8 cellular contexts compared by ENCODE assay signal in genomic region chr20:53585910-53586309, GRCh38. TPM values are rescaled to one million over a fixed set of nuclear protein-coding genes. Genes with fewer than 3 reads are reported as not detected.
DNase-seq lines count a peak whose midpoint lies in the region; ATAC-seq and TF ChIP-seq lines count a peak whose summit lies in the region.
"Not testable (repeated sequence)": the region's sequence is repeated elsewhere in the genome, so short reads cannot be mapped to it uniquely, and the experiment has no call there.

No MANE protein-coding gene starts in this region.

- H3K9me3 ChIP-seq in DOHH2 (ENCODE audit: control insufficient read depth, insufficient read depth, low read length); OCI-LY3 (ENCODE audit: insufficient read depth, low read length); esophagus muscularis mucosa: not testable (repeated sequence)

- H4K20me1 ChIP-seq in DOHH2 (ENCODE audit: control insufficient read depth, insufficient read depth, low read depth, low read length) = not testable (repeated sequence)
- peaks cover 50% of the 10 kb centered on the region for H4K20me1 ChIP-seq in OCI-LY3 (ENCODE audit: insufficient read depth, low read length)

- H3K4me2 ChIP-seq in DOHH2 (ENCODE audit: low read length) (peak overlapping the region; percentile 89), OCI-LY3 (ENCODE audit: low read length) (peak overlapping the region; percentile 83)

- H3K4me1 ChIP-seq in DOHH2 (ENCODE audit: control insufficient read depth, low read length) (peaks cover 92% of the 10 kb centered on the region), OCI-LY3 (ENCODE audit: low read length) (peaks cover 76% of the 10 kb centered on the region), esophagus muscularis mucosa (peaks cover 62 to 98% (median 80%) of the 10 kb centered on the region in 4 donors)

- TF ChIP-seq EP300 in esophagus muscularis mucosa (IDR thresholded peaks at IDR 0.05) = not testable (repeated sequence)

- peak overlapping the region; percentile 36 for H3K27ac ChIP-seq in DOHH2 (ENCODE audit: low read depth, low read length)
- H3K27ac ChIP-seq in OCI-LY3 (ENCODE audit: low read length) = peak overlapping the region; percentile 92
- H3K27ac ChIP-seq in esophagus muscularis mucosa (replicated peaks in 1 of 4) = peak overlapping the region; percentile 8 to 28 (median 26)
- H3K27ac ChIP-seq in skin epidermis = peak overlapping the region in 19 of 21 experiments; percentile 9 to 100 (median 60)

- not testable (repeated sequence) for H3K27me3 Mint-ChIP-seq in activated CD4-positive, alpha-beta T cell treated with anti-CD3 and anti-CD28 coated beads, Interleukin-2, amount 10 ng/mL, durations not matched to agents 7 days and 5 days; activated naive CD8-positive, alpha-beta T cell treated with anti-CD3 and anti-CD28 coated beads, Interleukin-2, amount 10 ng/mL, durations not matched to agents 7 days and 5 days; mesothelial cell of epicardium (ENCODE audit: low read depth)

- H3K4me3 ChIP-seq in DOHH2 (ENCODE audit: low read length) (peak overlapping the region; percentile 69), OCI-LY3 (ENCODE audit: low read length) (peak overlapping the region; percentile 63)
- not testable (repeated sequence) for H3K4me3 ChIP-seq in esophagus muscularis mucosa, skin epidermis

- H3K79me2 ChIP-seq in DOHH2 (ENCODE audit: control insufficient read depth, low read length) (peaks cover 99% of the 10 kb centered on the region), OCI-LY3 (ENCODE audit: low read length) (peaks cover 99% of the 10 kb centered on the region)

- POLR2A ChIA-PET in activated CD4-positive, alpha-beta T cell treated with anti-CD3 and anti-CD28 coated beads, Interleukin-2, amount 10 ng/mL, durations not matched to agents 7 days and 5 days (lab: Charles Lee) = not testable (repeated sequence)
- POLR2A ChIA-PET in activated naive CD8-positive, alpha-beta T cell treated with anti-CD3 and anti-CD28 coated beads, Interleukin-2, amount 10 ng/mL, durations not matched to agents 7 days and 5 days (lab: Charles Lee) = interaction anchor here (0.7 to 1.3 kb wide), 2 partner anchors 8 to 330 kb away, joined by 3 to 7 read pairs; partner anchors contain the start of gene ZNF217

- H3K36me3 ChIP-seq in DOHH2 (ENCODE audit: control insufficient read depth, low read length) = peaks cover 31% of the 10 kb centered on the region
- peaks cover 21% of the 10 kb centered on the region for H3K36me3 ChIP-seq in OCI-LY3 (replicated peaks; ENCODE audit: low read depth, low read length)
- H3K36me3 ChIP-seq in esophagus muscularis mucosa = peaks cover 11 to 18% (median 18%) of the 10 kb centered on the region in 4 donors

- DNase-seq in activated CD4-positive, alpha-beta T cell treated with anti-CD3 and anti-CD28 coated beads, Interleukin-2, amount 10 ng/mL, durations not matched to agents 7 days and 5 days; activated naive CD8-positive, alpha-beta T cell treated with anti-CD3 and anti-CD28 coated beads, Interleukin-2, amount 10 ng/mL, durations not matched to agents 7 days and 5 days; esophagus muscularis mucosa (ENCODE audit: extremely low spot score): not testable (repeated sequence)
- DNase-seq in mesothelial cell of epicardium (ENCODE audit: low spot score in 2 of 2, unreplicated experiment in 2 of 2) (peak in 1 of 2 experiments; percentile 14), ureter (ENCODE audit: low spot score) (peak; percentile 20)

- not testable (repeated sequence) for H3K9me3 Mint-ChIP-seq in activated CD4-positive, alpha-beta T cell treated with anti-CD3 and anti-CD28 coated beads, Interleukin-2, amount 10 ng/mL, durations not matched to agents 7 days and 5 days; activated naive CD8-positive, alpha-beta T cell treated with anti-CD3 and anti-CD28 coated beads, Interleukin-2, amount 10 ng/mL, durations not matched to agents 7 days and 5 days; mesothelial cell of epicardium

- peak overlapping the region; percentile 66 for H3K4me3 Mint-ChIP-seq in activated CD4-positive, alpha-beta T cell treated with anti-CD3 and anti-CD28 coated beads, Interleukin-2, amount 10 ng/mL, durations not matched to agents 7 days and 5 days
- H3K4me3 Mint-ChIP-seq in activated naive CD8-positive, alpha-beta T cell treated with anti-CD3 and anti-CD28 coated beads, Interleukin-2, amount 10 ng/mL, durations not matched to agents 7 days and 5 days = peak overlapping the region; percentile 77
- not testable (repeated sequence) for H3K4me3 Mint-ChIP-seq in mesothelial cell of epicardium

- peaks cover 11% of the 10 kb centered on the region for H3F3A ChIP-seq in DOHH2 (ENCODE audit: control insufficient read depth, insufficient read depth)

- H2AFZ ChIP-seq in OCI-LY3 (ENCODE audit: low read depth, low read length) = not testable (repeated sequence)

- H3K4me1 Mint-ChIP-seq in activated CD4-positive, alpha-beta T cell treated with anti-CD3 and anti-CD28 coated beads, Interleukin-2, amount 10 ng/mL, durations not matched to agents 7 days and 5 days = peaks cover 77% of the 10 kb centered on the region
- peaks cover 56% of the 10 kb centered on the region for H3K4me1 Mint-ChIP-seq in activated naive CD8-positive, alpha-beta T cell treated with anti-CD3 and anti-CD28 coated beads, Interleukin-2, amount 10 ng/mL, durations not matched to agents 7 days and 5 days
- peaks cover 59% of the 10 kb centered on the region for H3K4me1 Mint-ChIP-seq in mesothelial cell of epicardium

- TF ChIP-seq POLR2A in esophagus muscularis mucosa (IDR thresholded peaks at IDR 0.05; ENCODE audit: low read depth) = not testable (repeated sequence)

- not testable (repeated sequence) for H3K9me2 ChIP-seq in DOHH2 (replicated peaks; ENCODE audit: control insufficient read depth, low read length)

- H3K27me3 ChIP-seq in DOHH2 (ENCODE audit: control insufficient read depth, low read length); OCI-LY3 (ENCODE audit: low read depth, low read length); esophagus muscularis mucosa: not testable (repeated sequence)

- intact Hi-C loops in esophagus muscularis mucosa (cut with DNase I) = not testable (repeated sequence)

- 93% methylated on average over 5 of the region's 5 CpGs for WGBS in esophagus muscularis mucosa

- TF ChIP-seq CTCF in DOHH2 (IDR thresholded peaks at IDR 0.05; ENCODE audit: low read depth, low read length, poor library complexity, severe bottlenecking); OCI-LY3 (IDR thresholded peaks at IDR 0.05; ENCODE audit: low read depth, low read length); esophagus muscularis mucosa (IDR thresholded peaks at IDR 0.05); mesothelial cell of epicardium (IDR thresholded peaks at IDR 0.05; ENCODE audit: unreplicated experiment): not testable (repeated sequence)

- CTCF ChIA-PET in activated CD4-positive, alpha-beta T cell treated with anti-CD3 and anti-CD28 coated beads, Interleukin-2, amount 10 ng/mL, durations not matched to agents 7 days and 5 days (lab: Charles Lee) = not testable (repeated sequence)

- H3K27ac Mint-ChIP-seq in activated CD4-positive, alpha-beta T cell treated with anti-CD3 and anti-CD28 coated beads, Interleukin-2, amount 10 ng/mL, durations not matched to agents 7 days and 5 days = peak overlapping the region; percentile 63
- peak overlapping the region; percentile 69 for H3K27ac Mint-ChIP-seq in activated naive CD8-positive, alpha-beta T cell treated with anti-CD3 and anti-CD28 coated beads, Interleukin-2, amount 10 ng/mL, durations not matched to agents 7 days and 5 days
- peak overlapping the region; percentile 79 for H3K27ac Mint-ChIP-seq in mesothelial cell of epicardium

- peaks cover 56% of the 10 kb centered on the region for H3K36me3 Mint-ChIP-seq in activated CD4-positive, alpha-beta T cell treated with anti-CD3 and anti-CD28 coated beads, Interleukin-2, amount 10 ng/mL, durations not matched to agents 7 days and 5 days (ENCODE audit: low read depth)
- peaks cover 46% of the 10 kb centered on the region for H3K36me3 Mint-ChIP-seq in activated naive CD8-positive, alpha-beta T cell treated with anti-CD3 and anti-CD28 coated beads, Interleukin-2, amount 10 ng/mL, durations not matched to agents 7 days and 5 days
- not testable (repeated sequence) for H3K36me3 Mint-ChIP-seq in mesothelial cell of epicardium

- peak overlapping the region; percentile 61 for H3K9ac ChIP-seq in OCI-LY3 (ENCODE audit: low read length)

- ATAC-seq in activated naive CD8-positive, alpha-beta T cell treated with anti-CD3 and anti-CD28 coated beads, Interleukin-2, amount 10 ng/mL, durations not matched to agents 7 days and 5 days (ENCODE audit: low read depth) = not testable (repeated sequence)

RNA-seq across cellular contexts. Expression of gene ZNF217, which starts 7.7 kb away (rescaled TPM):
- 10 to 100 TPM; 97.5 to 99.7 TPM for total RNA-seq in activated CD4-positive, alpha-beta T cell treated with anti-CD3 and anti-CD28 coated beads, Interleukin-2, amount 10 ng/mL, durations not matched to agents 7 days and 5 days
- total RNA-seq in activated naive CD8-positive, alpha-beta T cell treated with anti-CD3 and anti-CD28 coated beads, Interleukin-2, amount 10 ng/mL, durations not matched to agents 7 days and 5 days = 100 to 1,000 TPM; 133 to 144 TPM
- total RNA-seq in esophagus muscularis mucosa = 10 to 100 TPM; 15.4 to 27.3 (median 18.6) TPM
- total RNA-seq in mesothelial cell of epicardium = 38.1 to 39.5 TPM (median 38.8 TPM) in 3 replicates
- total RNA-seq in ureter = 80.7 TPM

Comparison
In these comparisons a context has a peak if more than half of its experiments do, and no peak if none do; other contexts are left out.
1. H3K27ac ChIP-seq: peak in every context shown above with its lines; median percentile 92 in OCI-LY3; 60 in skin epidermis; 36 in DOHH2; 26 in esophagus muscularis mucosa.